ENCODE assay signal across 9 cellular contexts in the genomic region with DNA sequence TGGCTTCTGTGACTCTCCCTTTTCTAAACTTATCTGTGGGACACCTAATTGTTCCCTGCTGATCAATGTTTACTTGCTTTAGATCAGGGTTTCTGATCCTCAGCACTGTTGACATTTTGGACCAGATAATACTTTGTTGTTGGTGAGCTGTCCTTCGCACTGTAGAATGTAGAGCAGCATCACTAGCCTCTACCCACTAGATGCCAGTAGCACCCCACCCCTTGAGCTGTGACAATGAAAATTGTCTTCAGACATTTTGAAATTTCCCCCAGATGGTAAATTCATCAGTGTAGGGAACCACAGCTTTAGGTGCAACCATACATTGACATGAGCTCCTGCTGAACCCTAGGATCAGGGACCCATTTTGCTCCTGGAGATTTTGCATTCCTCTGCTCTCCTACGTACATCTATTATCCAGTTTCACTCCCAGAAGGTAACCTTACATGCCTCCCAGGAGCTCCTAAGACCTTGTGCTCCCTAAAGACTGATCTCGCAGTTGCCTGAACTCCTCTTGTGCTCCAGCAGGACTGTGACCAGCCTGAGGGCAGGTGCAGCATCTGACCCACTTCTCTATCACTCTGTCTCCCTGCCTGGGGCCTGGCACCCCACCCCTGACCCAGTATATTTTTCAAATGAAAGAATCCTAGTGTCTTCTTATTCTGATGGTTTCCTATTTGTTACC.
A peak's percentile ranks its signal among the peaks of the same experiment; 100 is the strongest.
DNase-seq lines count a peak whose midpoint lies in the region; ATAC-seq and TF ChIP-seq lines count a peak whose summit lies in the region.
"Had no signal": no experiment of that assay in that cellular context is flagged by ENCODE, and none has a peak within 500 bp of the region (broad histone marks: within the 10 kb centered on the region; RNA-seq: fewer than 3 reads in every experiment).

No MANE protein-coding gene starts in this region.

- TF ChIP-seq POLR2A in vagina (IDR thresholded peaks at IDR 0.05): no peak

- TF ChIP-seq EP300 in neural cell (conservative IDR thresholded peaks at IDR 0.05; ENCODE audit: poor library complexity, severe bottlenecking): no peak

- ATAC-seq in activated T-cell treated with anti-CD3 and anti-CD28 coated beads, Interleukin-2, amount 50 U/mL, for 72 hours (replicated peaks in 1 of 2): peak; percentile 67 to 69
- ATAC-seq in HG02571 (IDR thresholded peaks at IDR 0.05; ENCODE audit: unreplicated experiment): no peak

- H3K9me2 ChIP-seq in neural cell (ENCODE audit: insufficient read depth, low read length): no peaks in the 10 kb centered on the region

- no peak overlapping the region for H3K4me2 ChIP-seq in neural cell (ENCODE audit: low read length)

- H3K36me3 ChIP-seq in neural cell (ENCODE audit: insufficient read depth, low read length) (no peaks in the 10 kb centered on the region), vagina (no peaks in the 10 kb centered on the region)

- TF ChIP-seq RAD21 in neural cell (conservative IDR thresholded peaks at IDR 0.05): peak; percentile 49

- H3K27me3 Mint-ChIP-seq in activated T-cell treated with anti-CD3 and anti-CD28 coated beads, Interleukin-2, amount 50 U/mL, for 72 hours (ENCODE audit: low read depth): no peaks in the 10 kb centered on the region

- no peak overlapping the region for H3K27ac ChIP-seq in neural cell (ENCODE audit: low read length)
- no peak overlapping the region for H3K27ac ChIP-seq in vagina

- TF ChIP-seq CTCF in neural cell (IDR thresholded peaks at IDR 0.05; ENCODE audit: poor library complexity, severe bottlenecking): peak; percentile 47
- TF ChIP-seq CTCF in vagina (IDR thresholded peaks at IDR 0.05): no peak

- H3K27me3 ChIP-seq in neural cell (ENCODE audit: insufficient read depth, low read depth, low read length) (no peaks in the 10 kb centered on the region), vagina (no peaks in the 10 kb centered on the region)

- H3K4me1 ChIP-seq in vagina: no peaks in the 10 kb centered on the region

- H3K9me3 ChIP-seq in neural cell (ENCODE audit: low read length) (no peaks in the 10 kb centered on the region), vagina (no peaks in the 10 kb centered on the region)

- H3K9me3 Mint-ChIP-seq in activated T-cell treated with anti-CD3 and anti-CD28 coated beads, Interleukin-2, amount 50 U/mL, for 72 hours: no peaks in the 10 kb centered on the region

- H3F3A ChIP-seq in neural cell (ENCODE audit: insufficient read depth, low read length, poor library complexity, severe bottlenecking): no peaks in the 10 kb centered on the region

- H3K79me2 ChIP-seq in neural cell (replicated peaks; ENCODE audit: insufficient read depth, low read length): no peaks in the 10 kb centered on the region

- H3K27ac Mint-ChIP-seq in activated T-cell treated with anti-CD3 and anti-CD28 coated beads, Interleukin-2, amount 50 U/mL, for 72 hours: peak overlapping the region; percentile 72

- intact Hi-C loops in vagina (cut with DNase I): no loop called here

- no peaks in the 10 kb centered on the region for H3K4me1 Mint-ChIP-seq in activated T-cell treated with anti-CD3 and anti-CD28 coated beads, Interleukin-2, amount 50 U/mL, for 72 hours (ENCODE audit: low read depth)

- H3K9ac ChIP-seq in neural cell (ENCODE audit: low read length): no peak overlapping the region

- H2AFZ ChIP-seq in neural cell (ENCODE audit: low read depth, low read length): no peak overlapping the region

- H3K4me3 ChIP-seq in neural cell (ENCODE audit: low read length) (no peak overlapping the region), vagina (no peak overlapping the region)

- no peaks in the 10 kb centered on the region for H4K20me1 ChIP-seq in neural cell (ENCODE audit: insufficient read depth)

- DNase-seq in NCI-H1092 treated with DMSO at 0.1 percent for 48 hours (lab: John Stamatoyannopoulos, UW) (peak; percentile 36), NCI-H1092 (lab: John Stamatoyannopoulos, UW) (no peak), NAMALWA (ENCODE audit: low spot score) (peak; percentile 29), EL (no peak), vagina (ENCODE audit: extremely low spot score in 2 of 2) (no peak)
- DNase-seq in activated T-cell treated with anti-CD3 and anti-CD28 coated beads, Interleukin-2, amount 50 U/mL, for 72 hours: peak; percentile 7 to 28
- DNase-seq: activated CD4-positive, CD25-positive, alpha-beta regulatory T cell treated with anti-CD3 and anti-CD28 coated beads, Interleukin-2, amount 50 U/mL, for 72 hours had no signal

- H3K36me3 Mint-ChIP-seq in activated T-cell treated with anti-CD3 and anti-CD28 coated beads, Interleukin-2, amount 50 U/mL, for 72 hours (ENCODE audit: insufficient read depth in 2 of 2): no peaks in the 10 kb centered on the region

- H3K4me3 Mint-ChIP-seq in activated T-cell treated with anti-CD3 and anti-CD28 coated beads, Interleukin-2, amount 50 U/mL, for 72 hours: no peak overlapping the region

TF ChIP-seq in neural cell, 6 proteins besides CTCF, POLR2A, EP300 and RAD21:
- TF ChIP-seq POLR2AphosphoS5 (IDR thresholded peaks at IDR 0.05) (no peak), MXI1 (conservative IDR thresholded peaks at IDR 0.05; ENCODE audit: poor library complexity, severe bottlenecking) (no peak), SMC3 (conservative IDR thresholded peaks at IDR 0.05; ENCODE audit: poor library complexity) (peak; percentile 51), TAF1 (IDR thresholded peaks at IDR 0.05; ENCODE audit: low read depth) (no peak)
- TF ChIP-seq, protein P1, sequence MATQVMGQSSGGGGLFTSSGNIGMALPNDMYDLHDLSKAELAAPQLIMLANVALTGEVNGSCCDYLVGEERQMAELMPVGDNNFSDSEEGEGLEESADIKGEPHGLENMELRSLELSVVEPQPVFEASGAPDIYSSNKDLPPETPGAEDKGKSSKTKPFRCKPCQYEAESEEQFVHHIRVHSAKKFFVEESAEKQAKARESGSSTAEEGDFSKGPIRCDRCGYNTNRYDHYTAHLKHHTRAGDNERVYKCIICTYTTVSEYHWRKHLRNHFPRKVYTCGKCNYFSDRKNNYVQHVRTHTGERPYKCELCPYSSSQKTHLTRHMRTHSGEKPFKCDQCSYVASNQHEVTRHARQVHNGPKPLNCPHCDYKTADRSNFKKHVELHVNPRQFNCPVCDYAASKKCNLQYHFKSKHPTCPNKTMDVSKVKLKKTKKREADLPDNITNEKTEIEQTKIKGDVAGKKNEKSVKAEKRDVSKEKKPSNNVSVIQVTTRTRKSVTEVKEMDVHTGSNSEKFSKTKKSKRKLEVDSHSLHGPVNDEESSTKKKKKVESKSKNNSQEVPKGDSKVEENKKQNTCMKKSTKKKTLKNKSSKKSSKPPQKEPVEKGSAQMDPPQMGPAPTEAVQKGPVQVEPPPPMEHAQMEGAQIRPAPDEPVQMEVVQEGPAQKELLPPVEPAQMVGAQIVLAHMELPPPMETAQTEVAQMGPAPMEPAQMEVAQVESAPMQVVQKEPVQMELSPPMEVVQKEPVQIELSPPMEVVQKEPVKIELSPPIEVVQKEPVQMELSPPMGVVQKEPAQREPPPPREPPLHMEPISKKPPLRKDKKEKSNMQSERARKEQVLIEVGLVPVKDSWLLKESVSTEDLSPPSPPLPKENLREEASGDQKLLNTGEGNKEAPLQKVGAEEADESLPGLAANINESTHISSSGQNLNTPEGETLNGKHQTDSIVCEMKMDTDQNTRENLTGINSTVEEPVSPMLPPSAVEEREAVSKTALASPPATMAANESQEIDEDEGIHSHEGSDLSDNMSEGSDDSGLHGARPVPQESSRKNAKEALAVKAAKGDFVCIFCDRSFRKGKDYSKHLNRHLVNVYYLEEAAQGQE (IDR thresholded peaks at IDR 0.05; ENCODE audit: borderline replicate concordance): no peak

Comparison
In these comparisons a context has a peak if more than half of its experiments do, and no peak if none do; other contexts are left out.
1. DNase-seq: peak in NCI-H1092 treated with DMSO at 0.1 percent for 48 hours (single experiment), NAMALWA (single experiment) and activated T-cell treated with anti-CD3 and anti-CD28 coated beads, Interleukin-2, amount 50 U/mL, for 72 hours (2 of 2); none in NCI-H1092 (single experiment), EL (single experiment) and vagina (0 of 2).